1 cellular context compared by ENCODE assay signal in genomic region chr1:20232564-20232963, GRCh38.
TF ChIP-seq lines count a peak whose summit lies in the region.

No MANE protein-coding gene starts in this region.

TF ChIP-seq in SK-N-SH, 30 proteins besides CTCF, POLR2A, EP300 and RAD21:
- peak; percentile 28; the same call in 1 of the 2 replicates for TF ChIP-seq GATA2 (CRISPR knock-in tag; IDR thresholded peaks at IDR 0.05)
